9 cellular contexts compared by ENCODE assay signal in the genomic region with DNA sequence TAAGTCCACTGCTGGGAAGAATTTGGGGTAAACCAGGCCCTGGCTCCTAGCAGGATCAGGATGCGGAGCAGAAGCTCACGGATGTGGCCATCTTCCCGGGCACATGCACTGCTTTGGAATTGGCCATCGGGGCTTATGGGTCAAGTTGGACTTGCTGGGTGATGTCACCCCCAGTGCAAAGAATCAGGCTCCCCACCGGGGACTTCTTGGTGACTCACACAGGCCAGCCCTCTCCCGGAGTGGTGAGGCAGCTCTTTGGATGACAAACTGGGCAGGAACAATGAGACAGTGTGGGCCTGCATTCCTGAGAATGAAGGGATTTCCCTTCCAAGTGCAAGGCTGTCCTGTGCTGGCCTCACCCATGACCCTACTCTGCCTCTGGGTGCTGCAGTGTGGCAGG.
DNase-seq lines count a peak whose midpoint lies in the region; ATAC-seq and TF ChIP-seq lines count a peak whose summit lies in the region.
"Had no signal": no experiment of that assay in that cellular context is flagged by ENCODE, and none has a peak within 500 bp of the region (broad histone marks: within the 10 kb centered on the region; RNA-seq: fewer than 3 reads in every experiment).

No MANE protein-coding gene starts in this region.

- in situ Hi-C loops in astrocyte of the cerebellum (cut with HindIII; ENCODE audit: low sequenced_read_pairs) = no loop called here

- H3K9me3 Mint-ChIP-seq in type B pancreatic cell = no peaks in the 10 kb centered on the region
- H3K9me3 Mint-ChIP-seq: stimulated activated naive CD8-positive, alpha-beta T cell treated with anti-CD3 and anti-CD28 coated beads, Interleukin-15, Interleukin-2, amounts not matched to agents 100 ng/mL and 50 ng/mL, for 24 hours had no signal

- DNase-seq in HPDE6-E6E7 (ENCODE audit: extremely low spot score) (peak; percentile 93), astrocyte of the cerebellum (ENCODE audit: low read depth) (peak; percentile 52), hepatic stellate cell (ENCODE audit: low spot score) (peak; percentile 98), type B pancreatic cell (ENCODE audit: extremely low spot score, unreplicated experiment) (no peak)
- DNase-seq in stimulated activated CD4-positive, alpha-beta T cell treated with anti-CD3 and anti-CD28 coated beads, Interleukin-2, amount 100 ng/mL, for 48 hours = no peak
- DNase-seq in activated naive CD4-positive, alpha-beta T cell treated with Interleukin-2 at 50 U/mL for 16 hours = no peak

- no peak for ATAC-seq in HG03469 (IDR thresholded peaks at IDR 0.05; ENCODE audit: unreplicated experiment)
- ATAC-seq: gastroesophageal sphincter had no signal

- H3K4me3 ChIP-seq in astrocyte of the cerebellum (ENCODE audit: low read depth, low read length) = no peak overlapping the region
- H3K4me3 ChIP-seq: gastroesophageal sphincter had no signal

- no peak overlapping the region for H3K4me3 Mint-ChIP-seq in type B pancreatic cell
- H3K4me3 Mint-ChIP-seq: stimulated activated naive CD8-positive, alpha-beta T cell treated with anti-CD3 and anti-CD28 coated beads, Interleukin-15, Interleukin-2, amounts not matched to agents 100 ng/mL and 50 ng/mL, for 24 hours had no signal

- no peaks in the 10 kb centered on the region for H3K36me3 Mint-ChIP-seq in type B pancreatic cell

- peaks cover 16% of the 10 kb centered on the region for H3K4me1 Mint-ChIP-seq in type B pancreatic cell (ENCODE audit: unreplicated experiment)

- H3K27ac Mint-ChIP-seq in type B pancreatic cell = peak overlapping the region; percentile 97
- H3K27ac Mint-ChIP-seq: stimulated activated naive CD8-positive, alpha-beta T cell treated with anti-CD3 and anti-CD28 coated beads, Interleukin-15, Interleukin-2, amounts not matched to agents 100 ng/mL and 50 ng/mL, for 24 hours had no signal

- peaks cover 13% of the 10 kb centered on the region for H3K27me3 Mint-ChIP-seq in type B pancreatic cell
- H3K27me3 Mint-ChIP-seq: stimulated activated naive CD8-positive, alpha-beta T cell treated with anti-CD3 and anti-CD28 coated beads, Interleukin-15, Interleukin-2, amounts not matched to agents 100 ng/mL and 50 ng/mL, for 24 hours had no signal

- no peak for TF ChIP-seq CTCF in astrocyte of the cerebellum (IDR thresholded peaks at IDR 0.05; ENCODE audit: low read depth, low read length, missing control alignments)
- no peak for TF ChIP-seq CTCF in type B pancreatic cell (conservative IDR thresholded peaks at IDR 0.05)

Comparison
In these comparisons a context has a peak if more than half of its experiments do, and no peak if none do; other contexts are left out.
1. DNase-seq: peak in HPDE6-E6E7 (single experiment), astrocyte of the cerebellum (single experiment) and hepatic stellate cell (single experiment); none in type B pancreatic cell (single experiment), stimulated activated CD4-positive, alpha-beta T cell treated with anti-CD3 and anti-CD28 coated beads, Interleukin-2, amount 100 ng/mL, for 48 hours (0 of 2) and activated naive CD4-positive, alpha-beta T cell treated with Interleukin-2 at 50 U/mL for 16 hours (single experiment).